16 cellular contexts compared by ENCODE assay signal in genomic region chr20:50096237-50096636, GRCh38.
"Had no signal": no experiment of that assay in that cellular context is flagged by ENCODE, and none has a peak within 500 bp of the region (broad histone marks: within the 10 kb centered on the region; RNA-seq: fewer than 3 reads in every experiment).

No MANE protein-coding gene starts in this region.

- ATAC-seq: lower lobe of right lung had no signal

- H3K4me1 ChIP-seq: testis had no signal

- DNase-seq: activated CD4-positive, alpha-beta T cell treated with anti-CD3 and anti-CD28 coated beads for 1 hour; aorta; brain microvascular endothelial cell; left colon; lower lobe of right lung; nephron progenitor cell; occipital lobe; posterior cingulate gyrus; retina; stimulated activated CD4-positive, alpha-beta T cell treated with anti-CD3 and anti-CD28 coated beads, Interleukin-2, amount 100 ng/mL, for 48 hours; stomach; SW 1271; testis; WERI-Rb-1 had no signal

- H3K27me3 ChIP-seq: brain microvascular endothelial cell, stomach, testis had no signal

- H3K9me3 ChIP-seq: lower lobe of right lung, stomach, testis had no signal

- H3K9me3 Mint-ChIP-seq: mesothelial cell of epicardium, nephron progenitor cell had no signal

- H3K4me3 ChIP-seq: coronary artery, lower lobe of right lung, stomach, testis had no signal

- H3K4me3 Mint-ChIP-seq: mesothelial cell of epicardium, nephron progenitor cell had no signal

- H3K27ac Mint-ChIP-seq: mesothelial cell of epicardium, nephron progenitor cell had no signal

- H3K27ac ChIP-seq: brain microvascular endothelial cell, coronary artery, lower lobe of right lung, stomach, testis, WERI-Rb-1 had no signal
